8 cellular contexts compared by ENCODE assay signal in the genomic region with DNA sequence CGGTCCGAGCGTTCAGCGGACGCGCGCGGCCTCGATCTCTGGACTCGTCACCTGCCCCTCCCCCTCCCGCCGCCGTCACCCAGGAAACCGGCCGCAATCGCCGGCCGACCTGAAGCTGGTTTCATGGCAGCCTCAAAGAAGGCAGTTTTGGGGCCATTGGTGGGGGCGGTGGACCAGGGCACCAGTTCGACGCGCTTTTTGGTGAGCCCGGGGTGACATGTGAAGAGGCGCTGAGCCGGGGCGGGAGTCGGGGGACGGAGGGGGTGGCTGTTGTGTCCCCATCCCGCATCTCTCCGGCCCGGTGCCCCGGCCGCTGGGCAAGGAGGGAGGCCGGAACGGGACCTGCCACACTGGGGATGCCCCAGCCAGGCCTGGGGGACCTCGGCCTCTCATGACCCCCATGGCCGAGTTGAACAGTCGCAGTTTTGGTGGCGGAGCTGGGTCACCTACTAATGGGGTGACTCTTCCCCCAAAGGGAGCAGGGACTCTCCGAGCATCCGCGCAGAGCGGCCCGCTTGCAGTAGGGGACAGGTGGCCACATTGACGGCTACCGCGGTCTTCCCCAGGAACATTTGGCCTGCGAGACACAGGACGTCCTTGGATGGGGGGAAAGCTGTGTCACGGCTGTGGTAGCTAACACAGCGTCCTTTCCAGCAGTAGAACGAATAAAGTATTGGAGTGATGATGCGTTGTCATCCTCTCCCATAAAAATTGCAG. TPM values are rescaled to one million over a fixed set of nuclear protein-coding genes. Genes with fewer than 3 reads are reported as not detected.
DNase-seq lines count a peak whose midpoint lies in the region; ATAC-seq and TF ChIP-seq lines count a peak whose summit lies in the region.

A gene (plus strand): TSS at position 9 of the 717 bp plus-strand sequence. CDS start 115 bp downstream, at position 124.

- no peaks in the 10 kb centered on the region for H3K36me3 ChIP-seq in left lung

- TF ChIP-seq CTCF in left lung (IDR thresholded peaks at IDR 0.05): no peak

- H3K9me3 Mint-ChIP-seq in stimulated activated naive CD8-positive, alpha-beta T cell treated with anti-CD3 and anti-CD28 coated beads, Interleukin-15, Interleukin-2, amounts not matched to agents 100 ng/mL and 50 ng/mL, for 24 hours: no peaks in the 10 kb centered on the region

- peak within 1 kb of the TSS; percentile 96 for H3K27ac Mint-ChIP-seq in stimulated activated naive CD8-positive, alpha-beta T cell treated with anti-CD3 and anti-CD28 coated beads, Interleukin-15, Interleukin-2, amounts not matched to agents 100 ng/mL and 50 ng/mL, for 24 hours

- H3K27ac ChIP-seq in caudate nucleus (ENCODE audit: low read depth, low read length) (peak within 1 kb of the TSS; percentile 76), left lung (peak within 1 kb of the TSS; percentile 73 to 90)

- peaks cover 0 to 6% of the 10 kb centered on the region in 2 donors for H3K4me1 ChIP-seq in left lung

- peak; percentile 33 for DNase-seq in activated T-cell treated with anti-CD3 and anti-CD28 coated beads, Interleukin-2, amount 50 U/mL, for 1 hour
- no peak for DNase-seq in activated T-cell treated with anti-CD3 and anti-CD28 coated beads, Interleukin-2, amount 50 U/mL, for 48 hours
- DNase-seq in RPMI8226 (peak; percentile 16), caudate nucleus (lab: John Stamatoyannopoulos, UW) (peak in 28 of 61 donors; percentile 1 to 58 (median 24)), left lung (peak; percentile 35 to 81), SKM-1 treated with dmso at 0.1 percent for 144 hours (lab: John Stamatoyannopoulos, UW; ENCODE audit: unreplicated experiment) (no peak)

- H3K36me3 Mint-ChIP-seq in stimulated activated naive CD8-positive, alpha-beta T cell treated with anti-CD3 and anti-CD28 coated beads, Interleukin-15, Interleukin-2, amounts not matched to agents 100 ng/mL and 50 ng/mL, for 24 hours (ENCODE audit: low read depth): peaks cover 26% of the 10 kb centered on the region

- H3K4me1 Mint-ChIP-seq in stimulated activated naive CD8-positive, alpha-beta T cell treated with anti-CD3 and anti-CD28 coated beads, Interleukin-15, Interleukin-2, amounts not matched to agents 100 ng/mL and 50 ng/mL, for 24 hours (ENCODE audit: low read depth): peaks cover 60% of the 10 kb centered on the region

- no peaks in the 10 kb centered on the region for H3K27me3 ChIP-seq in left lung

- H3K9me3 ChIP-seq in left lung: no peaks in the 10 kb centered on the region

- peak within 1 kb of the TSS; percentile 47 to 62 for H3K4me3 ChIP-seq in left lung

- peak; percentile 3 for ATAC-seq in HG02870 (IDR thresholded peaks at IDR 0.05; ENCODE audit: unreplicated experiment)
- peak; percentile 5 for ATAC-seq in left lung

- peak within 1 kb of the TSS; percentile 89 for H3K4me3 Mint-ChIP-seq in stimulated activated naive CD8-positive, alpha-beta T cell treated with anti-CD3 and anti-CD28 coated beads, Interleukin-15, Interleukin-2, amounts not matched to agents 100 ng/mL and 50 ng/mL, for 24 hours

- intact Hi-C loops in left lung (cut with DNase I): no loop called here

- no peaks in the 10 kb centered on the region for H3K27me3 Mint-ChIP-seq in stimulated activated naive CD8-positive, alpha-beta T cell treated with anti-CD3 and anti-CD28 coated beads, Interleukin-15, Interleukin-2, amounts not matched to agents 100 ng/mL and 50 ng/mL, for 24 hours

RNA-seq across cellular contexts. Expression of the gene that starts here (rescaled TPM):
- 10 to 100 TPM; 27.9 to 65.9 TPM for total RNA-seq in left lung

Comparison
In these comparisons a context has a peak if more than half of its experiments do, and no peak if none do; other contexts are left out.
1. DNase-seq: peak in activated T-cell treated with anti-CD3 and anti-CD28 coated beads, Interleukin-2, amount 50 U/mL, for 1 hour (single experiment), RPMI8226 (single experiment) and left lung (2 of 2); none in activated T-cell treated with anti-CD3 and anti-CD28 coated beads, Interleukin-2, amount 50 U/mL, for 48 hours (0 of 2) and SKM-1 treated with dmso at 0.1 percent for 144 hours (single experiment).